ENCODE assay signal across 40 cellular contexts in genomic region chr21:31329431-31330143, GRCh38.
"Had no signal": no experiment of that assay in that cellular context is flagged by ENCODE, and none has a peak within 500 bp of the region (broad histone marks: within the 10 kb centered on the region; RNA-seq: fewer than 3 reads in every experiment).

No MANE protein-coding gene starts in this region.

- H3K4me1 ChIP-seq: Peyer's patch had no signal

- H3K9me3 Mint-ChIP-seq: activated CD4-positive, alpha-beta memory T cell treated with anti-CD3 and anti-CD28 coated beads, Interleukin-2, amount 10 ng/mL, durations not matched to agents 7 days and 5 days; activated naive CD4-positive, alpha-beta T cell treated with anti-CD3 and anti-CD28 coated beads, Interleukin-2, amount 10 ng/mL, durations not matched to agents 7 days and 5 days; T-cell had no signal

- H3K27ac Mint-ChIP-seq: activated B cell treated with CpG ODN at 0.5 μM for 24 hours; activated CD4-positive, alpha-beta memory T cell treated with anti-CD3 and anti-CD28 coated beads, Interleukin-2, amount 10 ng/mL, durations not matched to agents 7 days and 5 days; activated CD8-positive, alpha-beta memory T cell treated with anti-CD3 and anti-CD28 coated beads, Interleukin-2, amount 10 ng/mL, durations not matched to agents 7 days and 5 days; activated naive CD4-positive, alpha-beta T cell treated with anti-CD3 and anti-CD28 coated beads, Interleukin-2, amount 10 ng/mL, durations not matched to agents 7 days and 5 days; T-cell; T-helper 17 cell had no signal

- DNase-seq: activated B cell treated with CpG ODN at 0.5 μM for 24 hours; activated CD4-positive, alpha-beta memory T cell treated with anti-CD3 and anti-CD28 coated beads, Interleukin-2, amount 10 ng/mL, durations not matched to agents 7 days and 5 days; activated CD4-positive, alpha-beta T cell treated with anti-CD3 and anti-CD28 coated beads for 4 hours; activated CD4-positive, CD25-positive, alpha-beta regulatory T cell treated with anti-CD3 and anti-CD28 coated beads, Interleukin-2, amount 50 U/mL, for 72 hours; activated CD8-positive, alpha-beta memory T cell treated with anti-CD3 and anti-CD28 coated beads for 24 hours; activated CD8-positive, alpha-beta memory T cell treated with anti-CD3 and anti-CD28 coated beads, Interleukin-2, amount 10 ng/mL, durations not matched to agents 7 days and 5 days; activated CD8-positive, alpha-beta memory T cell treated with anti-CD3 and anti-CD28 coated beads, Interleukin-2, amount 50 U/mL, for 48 hours; activated effector memory CD4-positive, alpha-beta T cell treated with Interleukin-2 at 50 U/mL for 16 hours; activated naive CD4-positive, alpha-beta T cell treated with anti-CD3 and anti-CD28 coated beads, Interleukin-2, amount 10 ng/mL, durations not matched to agents 7 days and 5 days; activated T-cell treated with anti-CD3 and anti-CD28 coated beads, Interleukin-2, amount 50 U/mL, for 48 hours; amniotic stem cell; aorta; brain microvascular endothelial cell; Kasumi-1; KG1; MG63; NCI-H1048; NCI-H1105 treated with DMSO at 0.1 percent for 48 hours; NCI-H1436; NCI-H1694; NCI-H1930; NCI-H2081 treated with DMSO at 0.1 percent for 48 hours; NCI-H345; NCI-H510A; NCI-H526; NCI-H748 treated with DMSO at 0.1 percent for 48 hours; NK-92 treated with Interleukin-12 subunit alpha and Interleukin-12 subunit beta, amount 100 ng/mL, for 24 hours; PC-3; Peyer's patch; SIG-M5; T-cell; T-helper 17 cell; T-helper 9 cell had no signal

- H3K4me3 Mint-ChIP-seq: activated B cell treated with CpG ODN at 0.5 μM for 24 hours; activated CD4-positive, alpha-beta memory T cell treated with anti-CD3 and anti-CD28 coated beads, Interleukin-2, amount 10 ng/mL, durations not matched to agents 7 days and 5 days; activated CD8-positive, alpha-beta memory T cell treated with anti-CD3 and anti-CD28 coated beads, Interleukin-2, amount 10 ng/mL, durations not matched to agents 7 days and 5 days; activated naive CD4-positive, alpha-beta T cell treated with anti-CD3 and anti-CD28 coated beads, Interleukin-2, amount 10 ng/mL, durations not matched to agents 7 days and 5 days; activated naive CD8-positive, alpha-beta T cell; central memory CD8-positive, alpha-beta T cell; T-cell; T-helper 17 cell had no signal

- H3K36me3 ChIP-seq: cardiac muscle cell, MG63, Peyer's patch had no signal

- ATAC-seq: activated CD8-positive, alpha-beta memory T cell treated with anti-CD3 and anti-CD28 coated beads, Interleukin-2, amount 10 ng/mL, durations not matched to agents 7 days and 5 days; PC-3; Right ventricle myocardium inferior; SK-N-SH treated with all-trans-retinoic acid at 6 μM for 48 hours; T-cell; T-helper 17 cell had no signal

- H3K27ac ChIP-seq: brain microvascular endothelial cell, cardiac muscle cell, Peyer's patch, RWPE1, VCaP had no signal

- H3K27me3 Mint-ChIP-seq: activated B cell treated with CpG ODN at 0.5 μM for 24 hours; activated CD4-positive, alpha-beta memory T cell treated with anti-CD3 and anti-CD28 coated beads, Interleukin-2, amount 10 ng/mL, durations not matched to agents 7 days and 5 days; activated naive CD4-positive, alpha-beta T cell treated with anti-CD3 and anti-CD28 coated beads, Interleukin-2, amount 10 ng/mL, durations not matched to agents 7 days and 5 days; activated naive CD8-positive, alpha-beta T cell; T-cell; T-helper 17 cell had no signal

- H3K27me3 ChIP-seq: brain microvascular endothelial cell, cardiac muscle cell, MG63, Peyer's patch had no signal

- H3K4me3 ChIP-seq: cardiac muscle cell, MG63, Peyer's patch had no signal
